ENCODE assay signal across 20 cellular contexts in genomic region chr1:22886211-22886610, GRCh38.
DNase-seq lines count a peak whose midpoint lies in the region; ATAC-seq and TF ChIP-seq lines count a peak whose summit lies in the region.
"Had no signal": no experiment of that assay in that cellular context is flagged by ENCODE, and none has a peak within 500 bp of the region (broad histone marks: within the 10 kb centered on the region; RNA-seq: fewer than 3 reads in every experiment).

No MANE protein-coding gene starts in this region.

- intact Hi-C loops in esophagus muscularis mucosa (cut with DNase I), result loop anchor here (5.0 kb wide), 1 partner anchor 184 kb away; no protein-coding TSS in a partner anchor
- intact Hi-C loops in CD4-positive, alpha-beta memory T cell (cut with micrococcal nuclease), result no loop called here

- peaks cover 0 to 27% (median 0%) of the 10 kb centered on the region in 4 donors for H3K27me3 ChIP-seq in esophagus muscularis mucosa
- no peaks in the 10 kb centered on the region for H3K27me3 ChIP-seq in CD4-positive, alpha-beta memory T cell (ENCODE audit: insufficient read depth, low read length)
- H3K27me3 ChIP-seq: BE2C, right atrium auricular region had no signal

- 80% methylated on average over 6 of the region's 6 CpGs for WGBS in esophagus muscularis mucosa

- no peak overlapping the region for H3K27ac ChIP-seq in HEK293 (ENCODE audit: extremely low read depth, low read depth, low read length)
- no peak overlapping the region for H3K27ac ChIP-seq in esophagus muscularis mucosa (replicated peaks in 1 of 4)
- H3K27ac ChIP-seq in CD4-positive, alpha-beta memory T cell (ENCODE audit: low read depth, low read length), result no peak overlapping the region
- H3K27ac ChIP-seq: right atrium auricular region had no signal

- DNase-seq in AG09319 (ENCODE audit: extremely low read depth, low read depth) (peak; percentile 63), chondrocyte (ENCODE audit: low spot score) (no peak), neural crest cell (ENCODE audit: low read depth, low spot score) (no peak), esophagus muscularis mucosa (ENCODE audit: extremely low spot score) (no peak)
- DNase-seq in central memory CD4-positive, alpha-beta T cell, result no peak
- no peak for DNase-seq in CD4-positive, alpha-beta memory T cell
- DNase-seq: BE2C; DMS53; MV-4-11; NCI-H2029; NCI-H526 treated with DMSO at 0.1 percent for 48 hours; OCI-M1; stimulated activated CD4-positive, alpha-beta T cell treated with anti-CD3 and anti-CD28 coated beads, Interleukin-1b, Interleukin-23, amount 100 ng/mL, for 48 hours; substantia nigra had no signal

- no peak overlapping the region for H3K4me3 Mint-ChIP-seq in chondrocyte (ENCODE audit: unreplicated experiment)
- no peak overlapping the region for H3K4me3 Mint-ChIP-seq in neural crest cell
- peak overlapping the region in 1 of 8 donors; percentile 13 for H3K4me3 Mint-ChIP-seq in CD4-positive, alpha-beta memory T cell
- H3K4me3 Mint-ChIP-seq: memory B cell had no signal

- CTCF ChIA-PET in HEK293 (lab: Yijun Ruan, JAX), result no interaction called here
- CTCF ChIA-PET in CD4-positive, alpha-beta memory T cell (lab: Charles Lee; ENCODE audit: partially characterized antibody), result no interaction called here

- H3K36me3 ChIP-seq in HEK293 (ENCODE audit: control insufficient read depth in 2 of 2, insufficient read depth in 1 of 2, low read length in 2 of 2) (no peaks in the 10 kb centered on the region), esophagus muscularis mucosa (no peaks in the 10 kb centered on the region)
- H3K36me3 ChIP-seq in CD4-positive, alpha-beta memory T cell (ENCODE audit: insufficient read depth, low read length), result no peaks in the 10 kb centered on the region
- H3K36me3 ChIP-seq: BE2C, right atrium auricular region had no signal

- TF ChIP-seq CTCF in AG09319 (IDR thresholded peaks at IDR 0.05; ENCODE audit: low read depth, low read length) (no peak), HEK293 (tag by site-specific recombination; IDR thresholded peaks at IDR 0.05) (no peak), chondrocyte (IDR thresholded peaks at IDR 0.05) (no peak), neural crest cell (conservative IDR thresholded peaks at IDR 0.05) (no peak), esophagus muscularis mucosa (IDR thresholded peaks at IDR 0.05) (no peak)

- no peak overlapping the region for H3K4me3 ChIP-seq in HEK293 (ENCODE audit: low read depth, low read length)
- no peak overlapping the region for H3K4me3 ChIP-seq in esophagus muscularis mucosa
- no peak overlapping the region for H3K4me3 ChIP-seq in CD4-positive, alpha-beta memory T cell (ENCODE audit: low read length in 2 of 2)
- H3K4me3 ChIP-seq: right atrium auricular region had no signal

- POLR2A ChIA-PET in HEK293 (lab: Yijun Ruan, JAX), result no interaction called here
- POLR2A ChIA-PET in CD4-positive, alpha-beta memory T cell (lab: Charles Lee; ENCODE audit: partially characterized antibody), result no interaction called here

- TF ChIP-seq POLR2A in esophagus muscularis mucosa (IDR thresholded peaks at IDR 0.05; ENCODE audit: low read depth), result no peak

- H3K27ac Mint-ChIP-seq in chondrocyte (ENCODE audit: unreplicated experiment), result peak overlapping the region; percentile 23
- peak overlapping the region; percentile 84 for H3K27ac Mint-ChIP-seq in neural crest cell (ENCODE audit: unreplicated experiment)
- H3K27ac Mint-ChIP-seq in CD4-positive, alpha-beta memory T cell, result no peak overlapping the region
- H3K27ac Mint-ChIP-seq: activated naive CD4-positive, alpha-beta T cell treated with anti-CD3 and anti-CD28 coated beads, Interleukin-2, amount 50 U/mL, for 72 hours; memory B cell had no signal

- no peaks in the 10 kb centered on the region for H3K9me3 ChIP-seq in HEK293 (ENCODE audit: control insufficient read depth, insufficient read depth, low read depth, low read length)
- no peaks in the 10 kb centered on the region for H3K9me3 ChIP-seq in esophagus muscularis mucosa
- no peaks in the 10 kb centered on the region for H3K9me3 ChIP-seq in CD4-positive, alpha-beta memory T cell (ENCODE audit: control insufficient read depth in 1 of 2, low read length in 2 of 2)
- H3K9me3 ChIP-seq: BE2C, right atrium auricular region had no signal

- no peaks in the 10 kb centered on the region for H3K4me1 ChIP-seq in HEK293 (ENCODE audit: control insufficient read depth, insufficient read depth, low read length)
- H3K4me1 ChIP-seq in esophagus muscularis mucosa, result no peaks in the 10 kb centered on the region
- peaks cover 10% of the 10 kb centered on the region for H3K4me1 ChIP-seq in CD4-positive, alpha-beta memory T cell (ENCODE audit: insufficient read depth, low read length)
- H3K4me1 ChIP-seq: BE2C, right atrium auricular region had no signal

- H3K27me3 Mint-ChIP-seq in chondrocyte (ENCODE audit: low read depth) (no peaks in the 10 kb centered on the region), neural crest cell (ENCODE audit: low read depth) (no peaks in the 10 kb centered on the region)
- peaks cover 0 to 2% of the 10 kb centered on the region in 2 donors for H3K27me3 Mint-ChIP-seq in CD4-positive, alpha-beta memory T cell

- H3K36me3 Mint-ChIP-seq in chondrocyte (ENCODE audit: low read depth) (peaks cover 4% of the 10 kb centered on the region), neural crest cell (ENCODE audit: low read depth) (no peaks in the 10 kb centered on the region)
- no peaks in the 10 kb centered on the region for H3K36me3 Mint-ChIP-seq in CD4-positive, alpha-beta memory T cell
- H3K36me3 Mint-ChIP-seq: activated naive CD4-positive, alpha-beta T cell treated with anti-CD3 and anti-CD28 coated beads, Interleukin-2, amount 50 U/mL, for 72 hours; memory B cell had no signal

- ATAC-seq in GM19397 (IDR thresholded peaks at IDR 0.05; ENCODE audit: unreplicated experiment), result no peak
- ATAC-seq: activated naive CD4-positive, alpha-beta T cell treated with anti-CD3 and anti-CD28 coated beads, Interleukin-2, amount 50 U/mL, for 72 hours had no signal

- peaks cover 26% of the 10 kb centered on the region for H3K4me1 Mint-ChIP-seq in chondrocyte (ENCODE audit: low read depth)
- H3K4me1 Mint-ChIP-seq in neural crest cell, result peaks cover 6% of the 10 kb centered on the region
- peaks cover 8 to 17% (median 12%) of the 10 kb centered on the region in 4 donors for H3K4me1 Mint-ChIP-seq in CD4-positive, alpha-beta memory T cell

- no peaks in the 10 kb centered on the region for H3K9me3 Mint-ChIP-seq in chondrocyte (ENCODE audit: low read depth)
- no peaks in the 10 kb centered on the region for H3K9me3 Mint-ChIP-seq in neural crest cell
- no peaks in the 10 kb centered on the region for H3K9me3 Mint-ChIP-seq in CD4-positive, alpha-beta memory T cell
- H3K9me3 Mint-ChIP-seq: activated naive CD4-positive, alpha-beta T cell treated with anti-CD3 and anti-CD28 coated beads, Interleukin-2, amount 50 U/mL, for 72 hours; IgD-negative memory B cell; memory B cell had no signal

- no peak for TF ChIP-seq EP300 in esophagus muscularis mucosa (IDR thresholded peaks at IDR 0.05)

TF ChIP-seq in HEK293, 187 proteins besides CTCF, POLR2A, EP300 and RAD21:
- TF ChIP-seq ZNF600 (tag by site-specific recombination; IDR thresholded peaks at IDR 0.05) (no peak), ZNF623 (tag by site-specific recombination; IDR thresholded peaks at IDR 0.05) (peak; percentile 60)
TF ChIP-seq in HEK293: peak in this region for 1.

Comparison
In these comparisons a context has a peak if more than half of its experiments do, and no peak if none do; other contexts are left out.
1. H3K27ac Mint-ChIP-seq: peak in chondrocyte (single experiment) and neural crest cell (single experiment); none in CD4-positive, alpha-beta memory T cell (0 of 7).